15 cellular contexts compared by ENCODE assay signal in the genomic region with DNA sequence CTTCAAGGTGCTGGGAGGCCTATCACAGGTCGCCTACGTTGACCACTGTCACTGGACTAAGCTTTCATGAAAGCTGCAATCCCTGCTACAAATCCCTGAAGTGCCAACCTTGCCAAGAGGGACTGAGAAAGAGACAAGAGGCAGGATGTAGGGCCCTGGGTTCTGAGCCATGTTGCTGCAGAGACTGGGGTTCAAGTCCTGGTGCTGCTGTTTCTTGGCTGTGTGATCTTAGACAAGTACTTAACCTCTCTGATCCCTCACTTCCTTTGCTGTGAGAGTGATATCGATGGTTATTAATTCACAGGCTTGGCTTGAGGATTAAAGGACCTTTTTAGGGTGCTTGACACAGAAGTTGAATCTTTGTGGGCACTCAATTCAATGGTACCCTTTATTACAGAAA. TPM values are rescaled to one million over a fixed set of nuclear protein-coding genes. Genes with fewer than 3 reads are reported as not detected.
DNase-seq lines count a peak whose midpoint lies in the region; ATAC-seq and TF ChIP-seq lines count a peak whose summit lies in the region.
"Had no signal": no experiment of that assay in that cellular context is flagged by ENCODE, and none has a peak within 500 bp of the region (broad histone marks: within the 10 kb centered on the region; RNA-seq: fewer than 3 reads in every experiment).

No MANE protein-coding gene starts in this region.

- H3K4me3 Mint-ChIP-seq in activated naive CD8-positive, alpha-beta T cell treated with anti-CD3 and anti-CD28 coated beads, Interleukin-2, amount 10 ng/mL, durations not matched to agents 7 days and 5 days: no peak overlapping the region
- no peak overlapping the region for H3K4me3 Mint-ChIP-seq in activated naive CD8-positive, alpha-beta T cell treated with anti-CD3 and anti-CD28 coated beads, Interleukin-2, amount 50 U/mL, for 24 hours
- H3K4me3 Mint-ChIP-seq: CD4-positive, alpha-beta T cell had no signal

- no peak overlapping the region for H3K27ac ChIP-seq in RWPE2 (ENCODE audit: poor library complexity, severe bottlenecking)
- H3K27ac ChIP-seq: 22Rv1 had no signal

- H3K4me1 Mint-ChIP-seq in activated naive CD8-positive, alpha-beta T cell treated with anti-CD3 and anti-CD28 coated beads, Interleukin-2, amount 10 ng/mL, durations not matched to agents 7 days and 5 days: peaks cover 13% of the 10 kb centered on the region
- peaks cover 12% of the 10 kb centered on the region for H3K4me1 Mint-ChIP-seq in activated naive CD8-positive, alpha-beta T cell treated with anti-CD3 and anti-CD28 coated beads, Interleukin-2, amount 50 U/mL, for 24 hours

- H3K27me3 ChIP-seq in RWPE2 (ENCODE audit: insufficient read depth, poor library complexity, severe bottlenecking): no peaks in the 10 kb centered on the region

- no peak for TF ChIP-seq CTCF in RWPE2 (IDR thresholded peaks at IDR 0.05; ENCODE audit: poor library complexity, severe bottlenecking)

- POLR2A ChIA-PET in activated naive CD8-positive, alpha-beta T cell treated with anti-CD3 and anti-CD28 coated beads, Interleukin-2, amount 10 ng/mL, durations not matched to agents 7 days and 5 days (lab: Charles Lee): no interaction called here

- no peaks in the 10 kb centered on the region for H3K36me3 ChIP-seq in RWPE2 (ENCODE audit: low read depth)

- H3K27me3 Mint-ChIP-seq in activated naive CD8-positive, alpha-beta T cell treated with anti-CD3 and anti-CD28 coated beads, Interleukin-2, amount 10 ng/mL, durations not matched to agents 7 days and 5 days: no peaks in the 10 kb centered on the region
- peaks cover 4% of the 10 kb centered on the region for H3K27me3 Mint-ChIP-seq in activated naive CD8-positive, alpha-beta T cell treated with anti-CD3 and anti-CD28 coated beads, Interleukin-2, amount 50 U/mL, for 24 hours
- H3K27me3 Mint-ChIP-seq: CD4-positive, alpha-beta T cell had no signal

- ATAC-seq in activated CD4-positive, CD25-positive, alpha-beta regulatory T cell treated with anti-CD3 and anti-CD28 coated beads, Interleukin-2, amount 50 U/mL, for 24 hours: no peak
- ATAC-seq in activated naive CD8-positive, alpha-beta T cell treated with anti-CD3 and anti-CD28 coated beads, Interleukin-2, amount 10 ng/mL, durations not matched to agents 7 days and 5 days (ENCODE audit: low read depth): no peak
- no peak for ATAC-seq in activated naive CD8-positive, alpha-beta T cell treated with anti-CD3 and anti-CD28 coated beads, Interleukin-2, amount 50 U/mL, for 24 hours
- no peak for ATAC-seq in RWPE2 (ENCODE audit: low read depth)

- no peaks in the 10 kb centered on the region for H3K9me3 Mint-ChIP-seq in activated naive CD8-positive, alpha-beta T cell treated with anti-CD3 and anti-CD28 coated beads, Interleukin-2, amount 10 ng/mL, durations not matched to agents 7 days and 5 days
- no peaks in the 10 kb centered on the region for H3K9me3 Mint-ChIP-seq in activated naive CD8-positive, alpha-beta T cell treated with anti-CD3 and anti-CD28 coated beads, Interleukin-2, amount 50 U/mL, for 24 hours
- H3K9me3 Mint-ChIP-seq: CD4-positive, alpha-beta T cell had no signal

- peak; percentile 8 for DNase-seq in activated CD4-positive, CD25-positive, alpha-beta regulatory T cell treated with anti-CD3 and anti-CD28 coated beads, Interleukin-2, amount 50 U/mL, for 72 hours
- DNase-seq in activated naive CD8-positive, alpha-beta T cell treated with anti-CD3 and anti-CD28 coated beads, Interleukin-2, amount 10 ng/mL, durations not matched to agents 7 days and 5 days: peak; percentile 9
- no peak for DNase-seq in activated naive CD8-positive, alpha-beta T cell treated with anti-CD3 and anti-CD28 coated beads, Interleukin-2, amount 50 U/mL, for 24 hours
- DNase-seq in RWPE2 (ENCODE audit: low spot score) (peak; percentile 12), islet precursor cell (peak; percentile 18), NCI-H2196 treated with DMSO at 0.1 percent for 48 hours (lab: John Stamatoyannopoulos, UW; ENCODE audit: unreplicated experiment) (no peak), NCI-H82 treated with DMSO at 0.1 percent for 48 hours (lab: John Stamatoyannopoulos, UW; ENCODE audit: unreplicated experiment) (no peak)
- DNase-seq: AML-193, C1 segment of cervical spinal cord, Calu3, DMS 273 treated with DMSO at 0.1 percent for 48 hours, HCEC 1CT had no signal

- no peak overlapping the region for H3K27ac Mint-ChIP-seq in activated naive CD8-positive, alpha-beta T cell treated with anti-CD3 and anti-CD28 coated beads, Interleukin-2, amount 10 ng/mL, durations not matched to agents 7 days and 5 days
- no peak overlapping the region for H3K27ac Mint-ChIP-seq in activated naive CD8-positive, alpha-beta T cell treated with anti-CD3 and anti-CD28 coated beads, Interleukin-2, amount 50 U/mL, for 24 hours
- H3K27ac Mint-ChIP-seq: CD4-positive, alpha-beta T cell had no signal

- no peak overlapping the region for H3K4me3 ChIP-seq in RWPE2 (ENCODE audit: severe bottlenecking)

- H3K4me1 ChIP-seq in RWPE2 (ENCODE audit: insufficient read depth, poor library complexity, severe bottlenecking): peaks cover 4% of the 10 kb centered on the region

- no peaks in the 10 kb centered on the region for H3K36me3 Mint-ChIP-seq in activated naive CD8-positive, alpha-beta T cell treated with anti-CD3 and anti-CD28 coated beads, Interleukin-2, amount 10 ng/mL, durations not matched to agents 7 days and 5 days
- no peaks in the 10 kb centered on the region for H3K36me3 Mint-ChIP-seq in activated naive CD8-positive, alpha-beta T cell treated with anti-CD3 and anti-CD28 coated beads, Interleukin-2, amount 50 U/mL, for 24 hours (ENCODE audit: low read depth)

- no peaks in the 10 kb centered on the region for H3K9me3 ChIP-seq in RWPE2 (ENCODE audit: severe bottlenecking)

RNA-seq across cellular contexts. Expression of a gene that starts 15.5 kb away (rescaled TPM):
- total RNA-seq in activated naive CD8-positive, alpha-beta T cell treated with anti-CD3 and anti-CD28 coated beads, Interleukin-2, amount 10 ng/mL, durations not matched to agents 7 days and 5 days: 1 to 10 TPM; 3.4 to 3.6 TPM
- total RNA-seq: Calu3 had no signal

Comparison
In these comparisons a context has a peak if more than half of its experiments do, and no peak if none do; other contexts are left out.
1. DNase-seq: peak in activated CD4-positive, CD25-positive, alpha-beta regulatory T cell treated with anti-CD3 and anti-CD28 coated beads, Interleukin-2, amount 50 U/mL, for 72 hours (single experiment), activated naive CD8-positive, alpha-beta T cell treated with anti-CD3 and anti-CD28 coated beads, Interleukin-2, amount 10 ng/mL, durations not matched to agents 7 days and 5 days (single experiment), RWPE2 (single experiment) and islet precursor cell (single experiment); none in activated naive CD8-positive, alpha-beta T cell treated with anti-CD3 and anti-CD28 coated beads, Interleukin-2, amount 50 U/mL, for 24 hours (single experiment), NCI-H2196 treated with DMSO at 0.1 percent for 48 hours (single experiment) and NCI-H82 treated with DMSO at 0.1 percent for 48 hours (single experiment).